1 cellular context compared by ENCODE assay signal in the genomic region with DNA sequence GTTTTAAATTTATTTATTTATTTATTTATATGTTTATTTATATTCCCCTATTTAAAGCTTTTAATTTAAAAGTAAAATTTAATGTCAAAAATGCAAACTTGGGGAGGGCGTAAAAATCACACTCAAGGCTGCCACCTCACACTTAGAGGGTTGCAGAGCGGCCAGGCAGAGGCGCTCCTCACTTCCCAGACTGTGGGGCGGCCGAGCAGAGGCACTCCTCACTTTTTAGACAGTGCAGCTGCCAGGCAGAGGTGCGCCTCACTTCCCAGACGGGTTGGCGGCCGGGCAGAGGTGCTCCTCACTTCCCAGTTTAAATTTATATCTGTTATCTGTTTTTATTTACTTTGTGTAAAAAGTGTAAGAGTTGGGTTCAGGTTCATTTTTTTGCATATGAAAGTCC.
TF ChIP-seq lines count a peak whose summit lies in the region.

No MANE protein-coding gene starts in this region.

TF ChIP-seq in K562, 482 proteins besides CTCF, POLR2A, EP300 and RAD21:
- TF ChIP-seq, protein P1, sequence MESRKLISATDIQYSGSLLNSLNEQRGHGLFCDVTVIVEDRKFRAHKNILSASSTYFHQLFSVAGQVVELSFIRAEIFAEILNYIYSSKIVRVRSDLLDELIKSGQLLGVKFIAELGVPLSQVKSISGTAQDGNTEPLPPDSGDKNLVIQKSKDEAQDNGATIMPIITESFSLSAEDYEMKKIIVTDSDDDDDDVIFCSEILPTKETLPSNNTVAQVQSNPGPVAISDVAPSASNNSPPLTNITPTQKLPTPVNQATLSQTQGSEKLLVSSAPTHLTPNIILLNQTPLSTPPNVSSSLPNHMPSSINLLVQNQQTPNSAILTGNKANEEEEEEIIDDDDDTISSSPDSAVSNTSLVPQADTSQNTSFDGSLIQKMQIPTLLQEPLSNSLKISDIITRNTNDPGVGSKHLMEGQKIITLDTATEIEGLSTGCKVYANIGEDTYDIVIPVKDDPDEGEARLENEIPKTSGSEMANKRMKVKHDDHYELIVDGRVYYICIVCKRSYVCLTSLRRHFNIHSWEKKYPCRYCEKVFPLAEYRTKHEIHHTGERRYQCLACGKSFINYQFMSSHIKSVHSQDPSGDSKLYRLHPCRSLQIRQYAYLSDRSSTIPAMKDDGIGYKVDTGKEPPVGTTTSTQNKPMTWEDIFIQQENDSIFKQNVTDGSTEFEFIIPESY (CRISPR knock-in tag; IDR thresholded peaks at IDR 0.05) = peak; percentile 84
- no peak for TF ChIP-seq MAFK (IDR thresholded peaks at IDR 0.05; ENCODE audit: low read length)
